Comparison of ENCODE assay signal across 11 cellular contexts in the genomic region with DNA sequence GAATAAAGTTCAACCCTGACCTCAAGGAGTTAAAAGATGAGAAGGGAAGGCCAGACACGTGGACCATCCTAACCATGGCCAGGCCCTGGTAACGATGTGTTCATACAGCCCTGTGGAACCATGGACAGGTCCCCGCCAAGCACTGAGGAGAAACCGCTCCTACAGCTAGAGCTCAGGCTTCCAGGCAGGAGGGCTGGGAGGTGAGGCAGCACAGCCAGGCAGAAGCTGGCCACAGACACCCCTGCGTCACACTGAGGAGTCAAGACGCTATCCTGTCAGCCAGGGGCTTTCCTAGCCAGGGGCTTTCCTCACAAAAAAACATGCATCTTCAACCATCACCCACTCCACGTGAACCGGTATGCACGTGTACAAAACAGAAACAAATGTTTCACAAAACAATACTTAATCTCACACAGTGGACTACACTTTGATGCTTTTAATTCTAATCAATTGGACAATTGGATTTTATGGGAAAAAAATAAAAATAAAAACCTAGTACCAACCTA.
DNase-seq lines count a peak whose midpoint lies in the region; ATAC-seq, FAIRE-seq and TF ChIP-seq lines count a peak whose summit lies in the region.
"Had no signal": no experiment of that assay in that cellular context is flagged by ENCODE, and none has a peak within 500 bp of the region (broad histone marks: within the 10 kb centered on the region; RNA-seq: fewer than 3 reads in every experiment).

No MANE protein-coding gene starts in this region.

- TF ChIP-seq POLR2A in HepG2 (IDR thresholded peaks at IDR 0.05; ENCODE audit: insufficient read depth in 1 of 2, low read depth in 2 of 2, low read length in 2 of 2) (no peak), uterus (IDR thresholded peaks at IDR 0.05) (no peak)

- FAIRE-seq in HepG2 (lab: Jason Lieb, UNC) (no peak), RCC 7860 (lab: Jason Lieb, UNC) (no peak)
- FAIRE-seq: small intestine had no signal

- TF ChIP-seq RAD21 in liver (IDR thresholded peaks at IDR 0.05): no peak
- no peak for TF ChIP-seq RAD21 in HepG2 (CRISPR knock-in tag; IDR thresholded peaks at IDR 0.05)

- intact Hi-C loops in HepG2 (cut with micrococcal nuclease; ENCODE audit: unreplicated experiment): loop anchor here (5.0 kb wide), 1 partner anchor 193 kb away; no protein-coding TSS in a partner anchor
- intact Hi-C loops in uterus (cut with DNase I; ENCODE audit: low total_unique reads): loop anchor here (10.0 kb wide), 1 partner anchor 71 kb away; a partner anchor contains a TSS

- peaks cover 7 to 29% (median 17%) of the 10 kb centered on the region in 4 donors for H3K36me3 ChIP-seq in liver (ENCODE audit: control insufficient read depth in 4 of 4, insufficient read depth in 3 of 4, low read depth in 1 of 4, low read length in 3 of 4)
- peaks cover 8 to 27% of the 10 kb centered on the region in 2 experiments; a peak in 4 of 5 replicates for H3K36me3 ChIP-seq in HepG2 (replicated peaks in 1 of 2; ENCODE audit: control insufficient read depth in 1 of 2, insufficient read depth in 2 of 2, low read length in 2 of 2)
- peaks cover 10% of the 10 kb centered on the region for H3K36me3 ChIP-seq in mesodermal cell (ENCODE audit: control insufficient read depth, insufficient read depth, low read length)
- no peaks in the 10 kb centered on the region for H3K36me3 ChIP-seq in uterus

- WGBS in liver: 43% methylated on average over 9 of the region's 9 CpGs
- 95% methylated on average over 7 of the region's 9 CpGs for WGBS in HepG2 (ENCODE audit: low lambda C conversion rate)
- 80 to 81% methylated on average over 9 of the region's 9 CpGs for WGBS in mesodermal cell (ENCODE audit: insufficient coverage in 2 of 2), 2 experiments

- BruUV-seq in HepG2 (replicated peaks; lab: Mats Ljungman, UMichigan): no TSS peak

- no peak overlapping the region for H3K4me2 ChIP-seq in HepG2 (ENCODE audit: low read depth, low read length)

- H3K27ac ChIP-seq in liver (ENCODE audit: low read depth in 1 of 2, low read length in 2 of 2): peak overlapping the region; percentile 81 to 83
- no peak overlapping the region for H3K27ac ChIP-seq in HepG2 (ENCODE audit: extremely low read length, insufficient read depth, low read length)
- peak overlapping the region; percentile 29 for H3K27ac ChIP-seq in mesodermal cell (ENCODE audit: low read depth, low read length, severe bottlenecking)
- peak overlapping the region; percentile 14 to 47 for H3K27ac ChIP-seq in uterus
- H3K27ac ChIP-seq: BLaER1 treated with 17β-estradiol and CSF1 and Interleukin-3, amounts not matched to agents 10 nM and 100 nM had no signal

- no peaks in the 10 kb centered on the region for H4K20me1 ChIP-seq in HepG2 (ENCODE audit: insufficient read depth, low read length)

- POLR2A ChIA-PET in HepG2 (lab: Yijun Ruan, JAX): no interaction called here

- TF ChIP-seq EP300 in HepG2 (IDR thresholded peaks at IDR 0.05; ENCODE audit: low read depth in 2 of 2, low read length in 2 of 2): no peak
- no peak for TF ChIP-seq EP300 in HepG2 (CRISPR knock-in tag; IDR thresholded peaks at IDR 0.05; ENCODE audit: borderline replicate concordance)

- H3K9ac ChIP-seq in liver (ENCODE audit: low read depth in 1 of 2, low read length in 2 of 2): peak overlapping the region; percentile 20 to 66
- no peak overlapping the region for H3K9ac ChIP-seq in HepG2 (ENCODE audit: insufficient read depth, low read depth, low read length)
- H3K9ac ChIP-seq: BLaER1 treated with 17β-estradiol and CSF1 and Interleukin-3, amounts not matched to agents 10 nM and 100 nM had no signal

- no peak for DNase-seq in HepG2 (ENCODE audit: low spot score)
- DNase-seq in NCI-H69 (lab: John Stamatoyannopoulos, UW): peak; percentile 68
- DNase-seq in uterus: no peak
- no peak for DNase-seq in RCC 7860 (ENCODE audit: low spot score)
- DNase-seq in OCI-M2 (lab: John Stamatoyannopoulos, UW; ENCODE audit: unreplicated experiment): no peak
- DNase-seq in NCI-H226: no peak
- DNase-seq: small intestine; stimulated activated CD8-positive, alpha-beta memory T cell treated with anti-CD3 and anti-CD28 coated beads, Interleukin-4, amount 100 ng/mL, for 48 hours had no signal

- H3K4me3 ChIP-seq in liver (ENCODE audit: low read depth in 1 of 3, low read length in 3 of 3): no peak overlapping the region
- no peak overlapping the region for H3K4me3 ChIP-seq in HepG2 (replicated peaks in 1 of 3; ENCODE audit: insufficient read depth in 1 of 3, low read depth in 2 of 3, low read length in 3 of 3)
- no peak overlapping the region for H3K4me3 ChIP-seq in mesodermal cell (ENCODE audit: extremely low read depth, insufficient read depth, low read length, poor library complexity, severe bottlenecking)
- H3K4me3 ChIP-seq in uterus: no peak overlapping the region
- H3K4me3 ChIP-seq: BLaER1 treated with 17β-estradiol and CSF1 and Interleukin-3, amounts not matched to agents 10 nM and 100 nM had no signal

- H3K27me3 ChIP-seq in liver (ENCODE audit: control insufficient read depth in 4 of 4, insufficient read depth in 4 of 4, low read length in 3 of 4) (no peaks in the 10 kb centered on the region), HepG2 (ENCODE audit: control insufficient read depth in 1 of 2, insufficient read depth in 2 of 2, low read length in 2 of 2) (no peaks in the 10 kb centered on the region), uterus (no peaks in the 10 kb centered on the region)
- H3K27me3 ChIP-seq: BLaER1 treated with 17β-estradiol and CSF1 and Interleukin-3, amounts not matched to agents 10 nM and 100 nM had no signal

- no peak overlapping the region for H2AFZ ChIP-seq in HepG2 (ENCODE audit: low read length)

- in situ Hi-C loops in HepG2 (cut with HindIII; ENCODE audit: extremely low pct_ligation_motif_present, low pct_unique_long_range_greater_than_20kb): loop anchor here (5.0 kb wide), 1 partner anchor 103 kb away; no protein-coding TSS in a partner anchor

- H3K4me1 ChIP-seq in liver (ENCODE audit: control insufficient read depth in 4 of 4, insufficient read depth in 4 of 4, low read length in 3 of 4): peaks cover 31 to 80% (median 72%) of the 10 kb centered on the region in 4 donors
- no peaks in the 10 kb centered on the region for H3K4me1 ChIP-seq in HepG2 (ENCODE audit: insufficient read depth, low read length)
- peaks cover 3% of the 10 kb centered on the region for H3K4me1 ChIP-seq in mesodermal cell (ENCODE audit: control insufficient read depth, insufficient read depth, low read length, poor library complexity, severe bottlenecking)
- peaks cover 15 to 17% of the 10 kb centered on the region in 2 donors for H3K4me1 ChIP-seq in uterus

- no peak for ATAC-seq in HepG2

- H3K79me2 ChIP-seq in HepG2 (ENCODE audit: insufficient read depth, low read length): no peaks in the 10 kb centered on the region

- TF ChIP-seq CTCF in liver (IDR thresholded peaks at IDR 0.05; ENCODE audit: low read depth, low read length, missing input control) (no peak), HepG2 (CRISPR knock-in tag; IDR thresholded peaks at IDR 0.05) (no peak), uterus (IDR thresholded peaks at IDR 0.05) (no peak)

- H3K9me3 ChIP-seq in liver (ENCODE audit: control insufficient read depth in 4 of 4, low read length in 3 of 4): no peaks in the 10 kb centered on the region
- no peaks in the 10 kb centered on the region for H3K9me3 ChIP-seq in HepG2 (ENCODE audit: low read length)
- H3K9me3 ChIP-seq in mesodermal cell (ENCODE audit: control insufficient read depth, low read length): no peaks in the 10 kb centered on the region
- no peaks in the 10 kb centered on the region for H3K9me3 ChIP-seq in uterus
- H3K9me3 ChIP-seq: BLaER1 treated with 17β-estradiol and CSF1 and Interleukin-3, amounts not matched to agents 10 nM and 100 nM had no signal

- CTCF ChIA-PET in HepG2 (lab: Yijun Ruan, JAX; ENCODE audit: low intra/inter-chr PET ratio, low total read pairs): no interaction called here

TF ChIP-seq in liver, 16 proteins besides CTCF, POLR2A, EP300 and RAD21 (continues in another document):
- TF ChIP-seq JUND (IDR thresholded peaks at IDR 0.05) (peak in 1 of 2 donors; percentile 4), TAF1 (conservative IDR thresholded peaks at IDR 0.05) (no peak), FOXA1 (IDR thresholded peaks at IDR 0.05) (no peak), SP1 (IDR thresholded peaks at IDR 0.05) (no peak)

TF ChIP-seq in HepG2, 621 proteins besides CTCF, POLR2A, EP300 and RAD21:
- TF ChIP-seq ZNF720 (CRISPR knock-in tag; IDR thresholded peaks at IDR 0.05) (no peak), SP4 (CRISPR knock-in tag; IDR thresholded peaks at IDR 0.05) (no peak), NFRKB (IDR thresholded peaks at IDR 0.05) (no peak)
